22 cellular contexts compared by ENCODE assay signal in genomic region chr20:49671429-49671828, GRCh38. TPM values are rescaled to one million over a fixed set of nuclear protein-coding genes. Genes with fewer than 3 reads are reported as not detected.
DNase-seq lines count a peak whose midpoint lies in the region; ATAC-seq, FAIRE-seq and TF ChIP-seq lines count a peak whose summit lies in the region.
"Had no signal": no experiment of that assay in that cellular context is flagged by ENCODE, and none has a peak within 500 bp of the region (broad histone marks: within the 10 kb centered on the region; RNA-seq: fewer than 3 reads in every experiment).

No MANE protein-coding gene starts in this region.

- peaks cover 72% of the 10 kb centered on the region for H3K4me1 Mint-ChIP-seq in osteocyte (ENCODE audit: unreplicated experiment)

- no peaks in the 10 kb centered on the region for H3K36me3 Mint-ChIP-seq in osteocyte (ENCODE audit: unreplicated experiment)
- H3K36me3 Mint-ChIP-seq: CD4-positive, CD25-positive, alpha-beta regulatory T cell had no signal

- ATAC-seq in GM12878 (no peak), HG02610 (IDR thresholded peaks at IDR 0.05; ENCODE audit: unreplicated experiment) (no peak)
- ATAC-seq: HepG2 had no signal

- H3K79me2 ChIP-seq in OCI-LY3 (ENCODE audit: low read length) (peaks cover 100% of the 10 kb centered on the region), SU-DHL-6 (ENCODE audit: insufficient read depth, low read length) (peaks cover 99% of the 10 kb centered on the region), GM12878 (ENCODE audit: control insufficient read depth, insufficient read depth, low read length) (peaks cover 85% of the 10 kb centered on the region)

- H3K4me2 ChIP-seq in OCI-LY3 (ENCODE audit: low read length) (peak overlapping the region; percentile 51), SU-DHL-6 (ENCODE audit: low read depth, low read length, poor library complexity, severe bottlenecking) (peak overlapping the region; percentile 96), GM12878 (ENCODE audit: control insufficient read depth, insufficient read depth) (0 out of 2 replicates have a peak overlapping the region, but pooled peaks have one; percentile 7)

- H4K20me1 ChIP-seq in OCI-LY3 (ENCODE audit: insufficient read depth, low read length) (peaks cover 85% of the 10 kb centered on the region), SU-DHL-6 (ENCODE audit: low read depth, low read length) (no peaks in the 10 kb centered on the region), GM12878 (ENCODE audit: control insufficient read depth, insufficient read depth) (no peaks in the 10 kb centered on the region)

- H3K9ac ChIP-seq in OCI-LY3 (ENCODE audit: low read length) (0 out of 2 replicates have a peak overlapping the region, but pooled peaks have one; percentile 1), SU-DHL-6 (ENCODE audit: low read length) (peak overlapping the region; percentile 30; the same call in 1 of the 2 replicates), GM12878 (ENCODE audit: control insufficient read depth, insufficient read depth, low read length) (no peak overlapping the region)

- H3K27me3 ChIP-seq in OCI-LY3 (ENCODE audit: low read depth, low read length), result no peaks in the 10 kb centered on the region
- H3K27me3 ChIP-seq in SU-DHL-6 (ENCODE audit: low read length), result no peaks in the 10 kb centered on the region
- H3K27me3 ChIP-seq in GM12878 (replicated peaks in 1 of 2; ENCODE audit: control insufficient read depth in 2 of 2, insufficient read depth in 2 of 2, low read length in 1 of 2), result no peaks in the 10 kb centered on the region
- no peaks in the 10 kb centered on the region for H3K27me3 ChIP-seq in brain microvascular endothelial cell (replicated peaks)

- DNase-seq in GM12878 (ENCODE audit: low read depth, low spot score) (no peak), osteocyte (ENCODE audit: extremely low spot score, unreplicated experiment) (no peak), brain microvascular endothelial cell (no peak), COLO829 (ENCODE audit: low spot score) (no peak)
- DNase-seq: Caco-2; CD4-positive, CD25-positive, alpha-beta regulatory T cell; DMS 273 treated with DMSO at 0.1 percent for 48 hours; DMS79 treated with DMSO at 0.1 percent for 48 hours; KBM-7; NCI-H1092 treated with DMSO at 0.1 percent for 48 hours; NCI-H146; NCI-H2029 treated with DMSO at 0.1 percent for 48 hours; NCI-H226; NCI-H510A treated with DMSO at 0.1 percent for 48 hours; NCI-H748 treated with DMSO at 0.1 percent for 48 hours; RPMI8226; SHP77 had no signal

- H3K9me3 ChIP-seq in OCI-LY3 (ENCODE audit: insufficient read depth, low read length) (no peaks in the 10 kb centered on the region), SU-DHL-6 (ENCODE audit: insufficient read depth, low read length) (no peaks in the 10 kb centered on the region), GM12878 (replicated peaks; ENCODE audit: control insufficient read depth, insufficient read depth, low read length) (no peaks in the 10 kb centered on the region)
- H3K9me3 ChIP-seq: Caco-2 had no signal

- no peak for TF ChIP-seq POLR2A in GM12878 (IDR thresholded peaks at IDR 0.05; ENCODE audit: low read depth, low read length)

- RAD21 ChIA-PET in GM12878 (lab: Charles Lee; ENCODE audit: unreplicated experiment), result interaction anchor here (0.9 to 6.6 kb wide), 7 partner anchors 9 to 51 kb away, joined by 3 to 53 read pairs (median 4); no protein-coding TSS in a partner anchor

- no peaks in the 10 kb centered on the region for H3K9me2 ChIP-seq in SU-DHL-6 (replicated peaks; ENCODE audit: insufficient read depth, low read length)

- in situ Hi-C loops in GM12878 (cut with MboI) (no loop called here), brain microvascular endothelial cell (cut with HindIII; ENCODE audit: low pct_ligation_motif_present, low sequenced_read_pairs) (no loop called here)

- H3F3A ChIP-seq in SU-DHL-6 (ENCODE audit: insufficient read depth), result peaks cover 80% of the 10 kb centered on the region

- POLR2A ChIA-PET in GM12878 (lab: Charles Lee), result interaction anchor here (0.8 to 2.0 kb wide), 7 partner anchors 10 to 40 kb away, joined by 3 to 8 read pairs (median 4); no protein-coding TSS in a partner anchor

- H3K4me3 Mint-ChIP-seq in osteocyte (ENCODE audit: unreplicated experiment), result no peak overlapping the region

- H2AFZ ChIP-seq in OCI-LY3 (ENCODE audit: low read depth, low read length) (no peak overlapping the region), SU-DHL-6 (ENCODE audit: low read depth, low read length, severe bottlenecking) (no peak overlapping the region), GM12878 (ENCODE audit: control insufficient read depth, low read depth, low read length) (no peak overlapping the region)

- H3K27ac ChIP-seq in OCI-LY3 (ENCODE audit: low read length) (no peak overlapping the region), SU-DHL-6 (ENCODE audit: low read depth, low read length) (peak overlapping the region; percentile 94), GM12878 (ENCODE audit: control insufficient read depth, insufficient read depth) (peak overlapping the region; percentile 86), brain microvascular endothelial cell (no peak overlapping the region)

- H3K4me1 ChIP-seq in OCI-LY3 (ENCODE audit: low read length), result peaks cover 92% of the 10 kb centered on the region
- H3K4me1 ChIP-seq in GM12878 (ENCODE audit: control insufficient read depth, insufficient read depth, low read length), result peaks cover 70% of the 10 kb centered on the region

- H3K4me3 ChIP-seq in OCI-LY3 (ENCODE audit: low read length) (no peak overlapping the region), SU-DHL-6 (ENCODE audit: insufficient read depth, low read length, poor library complexity, severe bottlenecking) (no peak overlapping the region), GM12878 (no peak overlapping the region), brain microvascular endothelial cell (ENCODE audit: low read depth, low read length) (no peak overlapping the region)

- BruUV-seq in GM12878 (replicated peaks; lab: Mats Ljungman, UMichigan), result no TSS peak

- FAIRE-seq in GM12878 (lab: Jason Lieb, UNC), result no peak
- FAIRE-seq: H54, HepG2 had no signal

- CTCF ChIA-PET in GM12878 (lab: Yijun Ruan, JAX), result interaction anchor here (1.0 to 2.8 kb wide), 7 partner anchors 13 to 171 kb away, joined by 3 to 12 read pairs (median 3); no protein-coding TSS in a partner anchor

- H3K9me3 Mint-ChIP-seq in osteocyte (ENCODE audit: unreplicated experiment), result no peaks in the 10 kb centered on the region
- H3K9me3 Mint-ChIP-seq: CD4-positive, CD25-positive, alpha-beta regulatory T cell had no signal

- H3K27me3 Mint-ChIP-seq in osteocyte (ENCODE audit: unreplicated experiment), result no peaks in the 10 kb centered on the region
- H3K27me3 Mint-ChIP-seq: CD4-positive, CD25-positive, alpha-beta regulatory T cell had no signal

- 0% methylated on average over 1 of the region's 1 CpG for WGBS in GM12878 (ENCODE audit: insufficient coverage, insufficient replicate concordance, low lambda C conversion rate, missing lambda C conversion rate)

- SMC1A ChIA-PET in GM12878 (lab: Charles Lee; ENCODE audit: uncharacterized antibody, unreplicated experiment), result interaction anchor here (1.2 to 8.3 kb wide), 14 partner anchors 9 to 216 kb away, joined by 3 to 110 read pairs (median 5); no protein-coding TSS in a partner anchor

- peak overlapping the region; percentile 10 for H3K27ac Mint-ChIP-seq in osteocyte (ENCODE audit: unreplicated experiment)

- H3K36me3 ChIP-seq in OCI-LY3 (replicated peaks; ENCODE audit: low read depth, low read length), result peaks cover 12% of the 10 kb centered on the region
- H3K36me3 ChIP-seq in SU-DHL-6 (ENCODE audit: low read length), result no peaks in the 10 kb centered on the region
- H3K36me3 ChIP-seq in GM12878 (ENCODE audit: control insufficient read depth in 2 of 2, insufficient read depth in 2 of 2, low read length in 1 of 2), result no peaks in the 10 kb centered on the region
- no peaks in the 10 kb centered on the region for H3K36me3 ChIP-seq in brain microvascular endothelial cell (replicated peaks)

- intact Hi-C loops in GM12878 (cut with micrococcal nuclease; ENCODE audit: unreplicated experiment), result no loop called here

- no peak for TF ChIP-seq EP300 in GM12878 (IDR thresholded peaks at IDR 0.05; ENCODE audit: borderline replicate concordance in 1 of 2, control insufficient read depth in 1 of 2, low read depth in 2 of 2, low read length in 2 of 2)

- no peak for TF ChIP-seq RAD21 in GM12878 (IDR thresholded peaks at IDR 0.05; ENCODE audit: insufficient read depth, low read depth, low read length)

- TF ChIP-seq CTCF in OCI-LY3 (IDR thresholded peaks at IDR 0.05; ENCODE audit: low read depth, low read length), result no peak
- TF ChIP-seq CTCF in SU-DHL-6 (IDR thresholded peaks at IDR 0.05; ENCODE audit: insufficient read depth, low read length, poor library complexity, severe bottlenecking), result no peak
- no peak for TF ChIP-seq CTCF in GM12878 (IDR thresholded peaks at IDR 0.05 in 2 of 3, conservative IDR thresholded peaks at IDR 0.05 in 1 of 3; ENCODE audit: control insufficient read depth in 2 of 3, extremely low read depth in 1 of 3, insufficient read depth in 1 of 3, low read depth in 3 of 3, low read length in 3 of 3)
- TF ChIP-seq CTCF in osteocyte (IDR thresholded peaks at IDR 0.05), result no peak
- no peak for TF ChIP-seq CTCF in brain microvascular endothelial cell (IDR thresholded peaks at IDR 0.05; ENCODE audit: low read depth, low read length, missing control alignments)

TF ChIP-seq in GM12878, 131 proteins besides CTCF, POLR2A, EP300 and RAD21 (continues in another document):
- no peak for TF ChIP-seq IRF4 (IDR thresholded peaks at IDR 0.05; ENCODE audit: low read depth, low read length)

RNA-seq across cellular contexts. Expression of gene B4GALT5, which starts 42.2 kb away (rescaled TPM):
- total RNA-seq in GM12878 (2013; cell fraction: nucleolus; rRNA removed), result 50.1 and 53.1 TPM in 2 replicates
- total RNA-seq in GM12878 (2014; rRNA removed), result 11.6 and 12.7 TPM in 2 replicates
- 25.2 and 25.4 TPM in 2 replicates for total RNA-seq in GM12878 (2014; rRNA removed; fragmentation: Illumina TruSeq; extraction: Trizol)
- 28.3 and 28.7 TPM in 2 replicates for total RNA-seq in GM12878 (2021)
- 8.9 TPM for polyA plus RNA-seq in GM12878 (2011; ENCODE audit: low read depth)
- 55.5 and 58.7 TPM in 2 replicates for polyA plus RNA-seq in GM12878 (2011; rRNA removed)
- 42.2 and 48.9 TPM in 2 replicates for polyA plus RNA-seq in GM12878 (2011; cell fraction: cytosol; rRNA removed)
- polyA plus RNA-seq in GM12878 (2011; cell fraction: nucleus; rRNA removed), result 21.1 and 21.3 TPM in 2 replicates
- polyA plus RNA-seq in GM12878 (2012), result 11.5 and 15.5 TPM in 2 replicates
- 34.9 and 37.4 TPM in 2 replicates for polyA plus RNA-seq in GM12878 (2014; fragmentation: Illumina TruSeq; extraction: Trizol)
- 10 to 100 TPM; 10.0 to 15.3 TPM for polyA plus RNA-seq in GM12878 (2014; fragmentation: Nextera tagmentation; extraction: Ambion mirVana)
- 24.6 and 25.5 TPM in 2 replicates for polyA plus RNA-seq in GM12878 (2014; rRNA removed)
- 1 to 10 TPM; 2.0 to 2.8 TPM for polyA plus RNA-seq in GM12878 (2016; fragmentation: Nextera tagmentation; extraction: Ambion mirVana)
- 54.9 and 59.8 TPM in 2 replicates for polyA minus RNA-seq in GM12878 (2011; rRNA and poly(A)+ RNA removed)
- 21.9 and 23.4 TPM in 2 replicates for polyA minus RNA-seq in GM12878 (2011; cell fraction: cytosol; rRNA and poly(A)+ RNA removed)
- 6.4 and 9.8 TPM in 2 replicates for polyA minus RNA-seq in GM12878 (2011; cell fraction: nucleus; rRNA and poly(A)+ RNA removed)
- total RNA-seq in osteocyte, result 45.4 TPM in 2 replicates

Comparison
In these comparisons a context has a peak if more than half of its experiments do, and no peak if none do; other contexts are left out.
1. H3K27ac ChIP-seq: peak in SU-DHL-6 (single experiment) and GM12878 (single experiment); none in OCI-LY3 (single experiment) and brain microvascular endothelial cell (single experiment).
2. H3K4me2 ChIP-seq: peak in every context shown above with its lines; median percentile 96 in SU-DHL-6; 51 in OCI-LY3; 7 in GM12878.